1 cellular context compared by ENCODE assay signal in genomic region chr6:1310628-1311399, GRCh38.
TF ChIP-seq lines count a peak whose summit lies in the region.

No MANE protein-coding gene starts in this region.

TF ChIP-seq in HepG2, 621 proteins besides CTCF, POLR2A, EP300 and RAD21 (continued from another document and continues in another):
- peak; percentile 69; the same call in 1 of the 2 replicates for TF ChIP-seq ARID4A (CRISPR knock-in tag; IDR thresholded peaks at IDR 0.05; ENCODE audit: borderline replicate concordance)
- TF ChIP-seq ZNF382 (CRISPR knock-in tag; IDR thresholded peaks at IDR 0.05; ENCODE audit: borderline replicate concordance), result no peak
- peak; percentile 84 for TF ChIP-seq ZSCAN21 (CRISPR knock-in tag; IDR thresholded peaks at IDR 0.05; ENCODE audit: borderline replicate concordance)
- no peak for TF ChIP-seq CENPX (CRISPR knock-in tag; IDR thresholded peaks at IDR 0.05)
- TF ChIP-seq ZNF513 (CRISPR knock-in tag; conservative IDR thresholded peaks at IDR 0.05), result no peak
- TF ChIP-seq NR3C1 (CRISPR knock-in tag; IDR thresholded peaks at IDR 0.05), result no peak
- TF ChIP-seq DR1 (CRISPR knock-in tag; IDR thresholded peaks at IDR 0.05), result peak; percentile 21; the same call in 1 of the 2 replicates
- no peak for TF ChIP-seq ATM (IDR thresholded peaks at IDR 0.05; ENCODE audit: borderline replicate concordance)
- no peak for TF ChIP-seq ZNF343 (CRISPR knock-in tag; IDR thresholded peaks at IDR 0.05)
- TF ChIP-seq ZNF503 (CRISPR knock-in tag; IDR thresholded peaks at IDR 0.05), result no peak
- TF ChIP-seq ZMAT3 (CRISPR knock-in tag; conservative IDR thresholded peaks at IDR 0.05), result no peak; the same call in 1 of the 2 replicates
- no peak; the same call in 1 of the 2 replicates for TF ChIP-seq ZNF580 (CRISPR knock-in tag; IDR thresholded peaks at IDR 0.05; ENCODE audit: borderline replicate concordance, low read depth)
- no peak for TF ChIP-seq ATF7 (IDR thresholded peaks at IDR 0.05)
- no peak; the same call in 1 of the 2 replicates for TF ChIP-seq ATF7 (CRISPR knock-in tag; IDR thresholded peaks at IDR 0.05)
- TF ChIP-seq ZNF746 (CRISPR knock-in tag; IDR thresholded peaks at IDR 0.05), result peak; percentile 56; the same call in 1 of the 2 replicates
- peak; percentile 50; the same call in 1 of the 2 replicates for TF ChIP-seq ELF1 (CRISPR knock-in tag; IDR thresholded peaks at IDR 0.05)
- TF ChIP-seq KDM4B (CRISPR knock-in tag; IDR thresholded peaks at IDR 0.05), result no peak
- no peak; a peak in 1 of 4 replicates for TF ChIP-seq HMGXB4 (CRISPR knock-in tag; IDR thresholded peaks at IDR 0.05; ENCODE audit: borderline replicate concordance in 1 of 2, low read depth in 1 of 2)
- no peak; the same call in 1 of the 2 replicates for TF ChIP-seq ZNF276 (CRISPR knock-in tag; IDR thresholded peaks at IDR 0.05; ENCODE audit: low read depth)
- no peak for TF ChIP-seq ZNF18 (CRISPR knock-in tag; IDR thresholded peaks at IDR 0.05; ENCODE audit: insufficient replicate concordance)
- TF ChIP-seq ARID2 (CRISPR knock-in tag; IDR thresholded peaks at IDR 0.05; ENCODE audit: borderline replicate concordance), result no peak
- TF ChIP-seq XRCC5 (optimal IDR thresholded peaks at IDR 0.05; ENCODE audit: low read length), result no peak
- TF ChIP-seq ISX (CRISPR knock-in tag; conservative IDR thresholded peaks at IDR 0.05), result no peak
- TF ChIP-seq FOXO4 (CRISPR knock-in tag; conservative IDR thresholded peaks at IDR 0.05), result peak; percentile 95; the same call in 1 of the 2 replicates
- no peak for TF ChIP-seq ARNT2 (CRISPR knock-in tag; IDR thresholded peaks at IDR 0.05; ENCODE audit: low read depth)
- peak; percentile 49; the same call in 1 of the 2 replicates for TF ChIP-seq TFAP4 (IDR thresholded peaks at IDR 0.05; ENCODE audit: borderline replicate concordance, low read depth)
- TF ChIP-seq ZBTB20 (CRISPR knock-in tag; IDR thresholded peaks at IDR 0.05; ENCODE audit: borderline replicate concordance, low read depth), result peak; percentile 51; the same call in 1 of the 2 replicates
- no peak for TF ChIP-seq ZNF512 (CRISPR knock-in tag; IDR thresholded peaks at IDR 0.05)
- TF ChIP-seq WIZ (CRISPR knock-in tag; IDR thresholded peaks at IDR 0.05), result no peak
- no peak for TF ChIP-seq ZBTB33 (CRISPR knock-in tag; IDR thresholded peaks at IDR 0.05)
- TF ChIP-seq ATRX (CRISPR knock-in tag; IDR thresholded peaks at IDR 0.05; ENCODE audit: borderline replicate concordance), result no peak
